Comparison of ENCODE assay signal across 16 cellular contexts in the genomic region with DNA sequence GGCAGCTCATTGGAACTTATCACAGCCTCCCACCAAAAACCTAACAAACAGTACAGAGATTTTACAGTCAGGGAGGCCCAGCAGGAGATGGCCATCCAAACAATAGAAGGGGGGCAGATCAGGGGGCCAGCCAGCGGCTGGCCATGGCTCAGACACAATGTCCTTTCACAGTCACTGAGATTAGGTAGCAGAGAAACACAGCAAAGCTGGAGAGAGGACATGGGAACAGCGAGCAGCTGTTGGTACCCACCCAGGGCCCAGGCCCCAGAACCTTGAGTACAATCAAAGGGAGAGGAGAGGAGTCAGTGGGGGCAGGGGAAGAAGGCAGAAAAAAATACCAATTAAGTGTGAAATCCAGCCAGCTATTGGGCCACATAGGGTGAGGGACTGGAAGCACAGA. TPM values are rescaled to one million over a fixed set of nuclear protein-coding genes. Genes with fewer than 3 reads are reported as not detected.
DNase-seq lines count a peak whose midpoint lies in the region; ATAC-seq, FAIRE-seq and TF ChIP-seq lines count a peak whose summit lies in the region.
"Had no signal": no experiment of that assay in that cellular context is flagged by ENCODE, and none has a peak within 500 bp of the region (broad histone marks: within the 10 kb centered on the region; RNA-seq: fewer than 3 reads in every experiment).

No MANE protein-coding gene starts in this region.

- H3K23me2 ChIP-seq in H1 (ENCODE audit: low read depth, low read length), result peaks cover 6% of the 10 kb centered on the region; the same call in 1 of the 2 replicates

- no peak overlapping the region; the same call in 1 of the 2 replicates for H3K18ac ChIP-seq in H1 (ENCODE audit: extremely low read depth, low read length)

- H2BK20ac ChIP-seq in H1 (ENCODE audit: low read length), result no peak overlapping the region

- H2AFZ ChIP-seq in H1 (ENCODE audit: low read length), result no peak overlapping the region

- peaks cover 0 to 4% (median 3%) of the 10 kb centered on the region in 4 experiments; a peak in 4 of 7 replicates for H3K27me3 ChIP-seq in H1 (replicated peaks in 1 of 4; ENCODE audit: control insufficient read depth in 3 of 4, extremely low read depth in 1 of 4, insufficient read depth in 3 of 4, low read length in 3 of 4)

- no peak overlapping the region for H2BK15ac ChIP-seq in H1 (ENCODE audit: low read length)

- peaks cover 19% of the 10 kb centered on the region for H3K27me3 Mint-ChIP-seq in activated T-cell treated with anti-CD3 and anti-CD28 coated beads, Interleukin-2, amount 50 U/mL, for 24 hours

- POLR2A ChIA-PET in H1 (lab: Charles Lee; ENCODE audit: partially characterized antibody), result interaction anchor here (1.1 kb wide), 1 partner anchor 16 kb away, joined by 3 read pairs; no protein-coding TSS in a partner anchor

- no peak overlapping the region for H2BK120ac ChIP-seq in H1 (replicated peaks; ENCODE audit: low read depth, low read length)

- H3K79me1 ChIP-seq in H1 (ENCODE audit: low read depth, low read length), result 0 out of 2 replicates have a peak, but pooled peaks cover 4% of the 10 kb centered on the region

- peak overlapping the region; percentile 39; the same call in 1 of the 2 replicates for H2BK12ac ChIP-seq in H1 (ENCODE audit: low read depth, low read length)

- no peak overlapping the region for H3K4me3 ChIP-seq in H1 (ENCODE audit: extremely low read depth in 1 of 4, insufficient read depth in 2 of 4, low read depth in 3 of 4, low read length in 4 of 4)
- H3K4me3 ChIP-seq: GM12878 had no signal

- no peaks in the 10 kb centered on the region for H3K9me3 ChIP-seq in H1 (ENCODE audit: insufficient read depth in 2 of 2, low read depth in 1 of 2, low read length in 1 of 2)

- 57% methylated on average over 2 of the region's 2 CpGs; no CpG with 5 or more reads in 1 of the 2 experiments for WGBS in H1 (ENCODE audit: extremely low coverage in 1 of 2, insufficient coverage in 1 of 2, insufficient read length in 1 of 2, insufficient replicate concordance in 2 of 2, low coverage in 1 of 2, low lambda C conversion rate in 2 of 2, missing lambda C conversion rate in 1 of 2), 2 experiments

- H3K4me1 ChIP-seq in H1 (replicated peaks in 1 of 4; ENCODE audit: control insufficient read depth in 3 of 4, insufficient read depth in 4 of 4, low read length in 3 of 4), result peaks cover 4 to 11% (median 7%) of the 10 kb centered on the region in 4 experiments; a peak in 6 of 7 replicates

- TF ChIP-seq POLR2A in H1 (IDR thresholded peaks at IDR 0.05; ENCODE audit: control extremely low read depth in 1 of 2, low read depth in 2 of 2, low read length in 2 of 2), result no peak

- no peak overlapping the region for H3K56ac ChIP-seq in H1 (replicated peaks; ENCODE audit: insufficient read length, low read depth, low read length)

- no peak overlapping the region for H4K5ac ChIP-seq in H1 (ENCODE audit: insufficient read length, low read depth, low read length)

- H4K91ac ChIP-seq in H1 (replicated peaks; ENCODE audit: insufficient read length, low read length), result no peak overlapping the region

- no peaks in the 10 kb centered on the region for H3K36me3 Mint-ChIP-seq in activated T-cell treated with anti-CD3 and anti-CD28 coated beads, Interleukin-2, amount 50 U/mL, for 24 hours (ENCODE audit: low read depth)
- peaks cover 5% of the 10 kb centered on the region for H3K36me3 Mint-ChIP-seq in stimulated activated effector memory CD8-positive, alpha-beta T cell treated with anti-CD3 and anti-CD28 coated beads, Interleukin-12 subunit alpha, Interleukin-12 subunit beta, amount 100 ng/mL, for 72 hours

- peaks cover 60% of the 10 kb centered on the region for H3K4me1 Mint-ChIP-seq in activated T-cell treated with anti-CD3 and anti-CD28 coated beads, Interleukin-2, amount 50 U/mL, for 24 hours (ENCODE audit: low read depth)
- H3K4me1 Mint-ChIP-seq in stimulated activated effector memory CD8-positive, alpha-beta T cell treated with anti-CD3 and anti-CD28 coated beads, Interleukin-12 subunit alpha, Interleukin-12 subunit beta, amount 100 ng/mL, for 72 hours, result peaks cover 59% of the 10 kb centered on the region

- no peak overlapping the region for H3K27ac ChIP-seq in H1 (ENCODE audit: low read depth, low read length)

- H4K20me1 ChIP-seq in H1 (replicated peaks in 1 of 2; ENCODE audit: control insufficient read depth in 1 of 2, insufficient read depth in 2 of 2, low read length in 2 of 2), result peaks cover 2 to 7% of the 10 kb centered on the region in 2 experiments

- no peak overlapping the region for H2AK5ac ChIP-seq in H1 (ENCODE audit: low read depth, low read length)

- TF ChIP-seq EP300 in H1 (IDR thresholded peaks at IDR 0.05; ENCODE audit: borderline replicate concordance in 1 of 2, low read depth in 2 of 2, low read length in 2 of 2), result no peak

- ATAC-seq in stimulated activated effector memory CD8-positive, alpha-beta T cell treated with anti-CD3 and anti-CD28 coated beads, Interleukin-12 subunit alpha, Interleukin-12 subunit beta, amount 100 ng/mL, for 72 hours, result no peak

- no peak overlapping the region for H3K23ac ChIP-seq in H1 (ENCODE audit: insufficient read length)

- no peak for TF ChIP-seq CTCF in H1 (IDR thresholded peaks at IDR 0.05; ENCODE audit: control extremely low read depth in 1 of 3, insufficient read depth in 1 of 3, low read depth in 1 of 3, low read length in 3 of 3)

- H3K79me2 ChIP-seq in H1 (ENCODE audit: control insufficient read depth in 1 of 2, insufficient read depth in 2 of 2, low read length in 2 of 2), result no peaks in the 10 kb centered on the region

- no peak for FAIRE-seq in H1 (lab: Jason Lieb, UNC)
- FAIRE-seq: GM12878 had no signal

- no peak overlapping the region for H3K14ac ChIP-seq in H1 (ENCODE audit: insufficient read length)

- H2BK5ac ChIP-seq in H1 (ENCODE audit: low read depth, low read length), result no peak overlapping the region

- no peak for DNase-seq in activated T-cell treated with anti-CD3 and anti-CD28 coated beads, Interleukin-2, amount 50 U/mL, for 24 hours
- no peak for DNase-seq in activated T-cell treated with anti-CD3 and anti-CD28 coated beads, Interleukin-2, amount 50 U/mL, for 1 hour
- DNase-seq in NCI-H69 (lab: John Stamatoyannopoulos, UW) (peak; percentile 46), H1 (ENCODE audit: low read depth in 1 of 2, low spot score in 2 of 2) (no peak), MV-4-11 (lab: John Stamatoyannopoulos, UW) (no peak), NCI-H510A (lab: John Stamatoyannopoulos, UW) (no peak), Kasumi-1 (lab: John Stamatoyannopoulos, UW) (no peak)
- DNase-seq in stimulated activated effector memory CD8-positive, alpha-beta T cell treated with anti-CD3 and anti-CD28 coated beads, Interleukin-12 subunit alpha, Interleukin-12 subunit beta, amount 100 ng/mL, for 72 hours (ENCODE audit: low spot score in 2 of 2), result no peak
- DNase-seq: DMS79, IMR-90, mesenchymal stem cell, NCI-H1417 treated with DMSO at 0.1 percent for 48 hours, NCI-H446 treated with DMSO at 0.1 percent for 48 hours had no signal

- H3K27ac Mint-ChIP-seq in activated T-cell treated with anti-CD3 and anti-CD28 coated beads, Interleukin-2, amount 50 U/mL, for 24 hours, result peak overlapping the region; percentile 45
- H3K27ac Mint-ChIP-seq in stimulated activated effector memory CD8-positive, alpha-beta T cell treated with anti-CD3 and anti-CD28 coated beads, Interleukin-12 subunit alpha, Interleukin-12 subunit beta, amount 100 ng/mL, for 72 hours, result peak overlapping the region; percentile 87
- H3K27ac Mint-ChIP-seq: progenitor cell of endocrine pancreas had no signal

- no peak for TF ChIP-seq RAD21 in H1 (IDR thresholded peaks at IDR 0.05 in 1 of 2, conservative IDR thresholded peaks at IDR 0.05 in 1 of 2; ENCODE audit: low read depth in 2 of 2, low read length in 2 of 2)

- peak overlapping the region; percentile 9 to 40; a peak in 1 of 4 replicates for H3K4me2 ChIP-seq in H1 (ENCODE audit: insufficient read depth in 1 of 2, low read depth in 2 of 2, low read length in 2 of 2)

- no peak overlapping the region for H3K9ac ChIP-seq in H1 (replicated peaks in 1 of 4; ENCODE audit: extremely low read depth in 1 of 4, low read depth in 3 of 4, low read length in 3 of 4)

- H3K4ac ChIP-seq in H1 (replicated peaks; ENCODE audit: insufficient read length, low read depth, low read length), result no peak overlapping the region

- no peaks in the 10 kb centered on the region for H3K9me3 Mint-ChIP-seq in activated T-cell treated with anti-CD3 and anti-CD28 coated beads, Interleukin-2, amount 50 U/mL, for 24 hours
- H3K9me3 Mint-ChIP-seq in stimulated activated effector memory CD8-positive, alpha-beta T cell treated with anti-CD3 and anti-CD28 coated beads, Interleukin-12 subunit alpha, Interleukin-12 subunit beta, amount 100 ng/mL, for 72 hours, result no peaks in the 10 kb centered on the region

- H4K8ac ChIP-seq in H1 (ENCODE audit: extremely low read depth, insufficient read depth, low read length), result no peak overlapping the region

- CTCF ChIA-PET in H1 (lab: Charles Lee; ENCODE audit: partially characterized antibody), result interaction anchor here (1.4 to 5.9 kb wide), 4 partner anchors 10 to 56 kb away, joined by 3 to 29 read pairs (median 16); no protein-coding TSS in a partner anchor

- no peaks in the 10 kb centered on the region for H3K36me3 ChIP-seq in H1 (ENCODE audit: control insufficient read depth in 2 of 4, insufficient read depth in 4 of 4, low read length in 3 of 4)

- H3K4me3 Mint-ChIP-seq in activated T-cell treated with anti-CD3 and anti-CD28 coated beads, Interleukin-2, amount 50 U/mL, for 24 hours, result no peak overlapping the region
- H3K4me3 Mint-ChIP-seq in stimulated activated effector memory CD8-positive, alpha-beta T cell treated with anti-CD3 and anti-CD28 coated beads, Interleukin-12 subunit alpha, Interleukin-12 subunit beta, amount 100 ng/mL, for 72 hours, result peak overlapping the region; percentile 20

RNA-seq across cellular contexts. Expression of gene TMEM121B, which starts 4.2 kb away (rescaled TPM):
- 6.7 and 6.9 TPM in 2 replicates for total RNA-seq in H1 (2021; fragmentation: NEBNext Ultra II Directional; extraction: Animal tissue kit (Norgen Biotek cat#: 25700))
- polyA plus RNA-seq in H1 (2011; rRNA removed), result 4.3 and 4.9 TPM in 2 replicates
- polyA plus RNA-seq in H1 (2011; cell fraction: cytosol; rRNA removed), result 2.8 TPM
- polyA plus RNA-seq in H1 (2011; cell fraction: nucleus; rRNA removed), result 4.8 TPM
- 5.9 to 7.5 TPM (median 6.1 TPM) in 4 replicates for polyA plus RNA-seq in H1 (2012, experiment 1 of 2)
- 7.4 TPM for polyA plus RNA-seq in H1 (2012, experiment 2 of 2)
- polyA plus RNA-seq in H1 (2013, experiment 1 of 2), result 7.1 TPM
- 8.0 TPM for polyA plus RNA-seq in H1 (2013, experiment 2 of 2)
- 4.7 and 6.0 TPM in 2 replicates for polyA minus RNA-seq in H1 (2011; rRNA and poly(A)+ RNA removed)
- polyA minus RNA-seq in H1 (2011; cell fraction: cytosol; rRNA and poly(A)+ RNA removed), result 3.7 TPM
- 3.5 TPM for polyA minus RNA-seq in H1 (2011; cell fraction: nucleus; rRNA and poly(A)+ RNA removed)
- total RNA-seq: RPMI7951 had no signal

RNA-seq across cellular contexts. Expression of gene IL17RA, which starts 32.1 kb away (rescaled TPM):
- 7.1 and 9.9 TPM in 2 replicates for total RNA-seq in H1 (2021; fragmentation: NEBNext Ultra II Directional; extraction: Animal tissue kit (Norgen Biotek cat#: 25700))
- 5.6 and 9.3 TPM in 2 replicates for polyA plus RNA-seq in H1 (2011; rRNA removed)
- 5.3 TPM for polyA plus RNA-seq in H1 (2011; cell fraction: cytosol; rRNA removed)
- polyA plus RNA-seq in H1 (2011; cell fraction: nucleus; rRNA removed), result 9.2 TPM
- 3.9 to 4.6 TPM (median 4.5 TPM) in 4 replicates for polyA plus RNA-seq in H1 (2012, experiment 1 of 2)
- polyA plus RNA-seq in H1 (2012, experiment 2 of 2), result 4.0 TPM
- 7.6 TPM for polyA plus RNA-seq in H1 (2013, experiment 1 of 2)
- polyA plus RNA-seq in H1 (2013, experiment 2 of 2), result 7.6 TPM
- 7.4 and 10.6 TPM in 2 replicates for polyA minus RNA-seq in H1 (2011; rRNA and poly(A)+ RNA removed)
- polyA minus RNA-seq in H1 (2011; cell fraction: cytosol; rRNA and poly(A)+ RNA removed), result 3.4 TPM
- 5.5 TPM for polyA minus RNA-seq in H1 (2011; cell fraction: nucleus; rRNA and poly(A)+ RNA removed)

RNA-seq across cellular contexts. Expression of gene HDHD5, which starts 42.1 kb away (rescaled TPM):
- 68.3 and 69.3 TPM in 2 replicates for total RNA-seq in H1 (2021; fragmentation: NEBNext Ultra II Directional; extraction: Animal tissue kit (Norgen Biotek cat#: 25700))
- polyA plus RNA-seq in H1 (2011; rRNA removed), result 123 and 147 TPM in 2 replicates
- 121 TPM for polyA plus RNA-seq in H1 (2011; cell fraction: cytosol; rRNA removed)
- polyA plus RNA-seq in H1 (2011; cell fraction: nucleus; rRNA removed), result 165 TPM
- 62.7 to 92.1 TPM (median 86.3 TPM) in 4 replicates for polyA plus RNA-seq in H1 (2012, experiment 1 of 2)
- polyA plus RNA-seq in H1 (2012, experiment 2 of 2), result 63.8 TPM
- 48.6 TPM for polyA plus RNA-seq in H1 (2013, experiment 1 of 2)
- polyA plus RNA-seq in H1 (2013, experiment 2 of 2), result 47.6 TPM
- polyA minus RNA-seq in H1 (2011; rRNA and poly(A)+ RNA removed), result 31.1 and 42.4 TPM in 2 replicates
- 43.2 TPM for polyA minus RNA-seq in H1 (2011; cell fraction: cytosol; rRNA and poly(A)+ RNA removed)
- 37.5 TPM for polyA minus RNA-seq in H1 (2011; cell fraction: nucleus; rRNA and poly(A)+ RNA removed)
